In the genomic region with DNA sequence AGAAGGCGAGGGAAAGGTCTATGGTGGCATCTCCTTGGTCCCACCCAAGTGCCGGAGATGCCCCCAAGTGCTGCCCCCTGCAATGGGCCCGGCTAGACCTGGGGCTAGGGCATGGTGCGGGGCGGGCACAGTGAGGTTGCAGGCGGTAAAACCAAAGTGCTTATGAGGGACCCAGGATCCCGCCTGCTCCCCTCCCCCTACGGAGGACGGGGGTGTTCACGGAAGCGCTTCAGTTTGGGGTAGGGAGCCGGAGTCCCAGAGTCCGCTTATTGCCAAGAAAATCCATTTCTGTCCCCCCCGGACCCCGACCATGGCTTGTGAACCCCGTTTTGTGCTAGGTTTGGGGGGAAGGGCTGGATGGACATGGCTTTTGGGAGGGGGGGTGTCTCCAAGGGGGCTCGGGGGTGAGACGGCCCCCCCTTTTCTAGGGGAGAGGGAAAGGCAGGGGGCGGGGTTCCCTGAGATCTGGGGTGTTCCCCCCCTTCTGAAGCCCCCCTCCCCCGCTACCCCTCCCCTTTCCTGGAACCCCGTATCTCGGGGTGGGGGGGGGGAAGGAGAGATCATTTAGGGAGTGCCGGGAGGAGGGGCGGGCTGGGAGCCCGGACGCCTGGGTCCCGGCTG, we compare ENCODE assay signal across 9 cellular contexts. TPM values are rescaled to one million over a fixed set of nuclear protein-coding genes. Genes with fewer than 3 reads are reported as not detected.
DNase-seq lines count a peak whose midpoint lies in the region; ATAC-seq, FAIRE-seq and TF ChIP-seq lines count a peak whose summit lies in the region.
"Had no signal": no experiment of that assay in that cellular context is flagged by ENCODE, and none has a peak within 500 bp of the region (broad histone marks: within the 10 kb centered on the region; RNA-seq: fewer than 3 reads in every experiment).

No MANE protein-coding gene starts in this region.

- peak overlapping the region; percentile 87 for H2AFZ ChIP-seq in GM23248
- no peak overlapping the region for H2AFZ ChIP-seq in hepatocyte

- no peak for ATAC-seq in GM18873 (IDR thresholded peaks at IDR 0.05; ENCODE audit: low FRiP score, unreplicated experiment)

- in situ Hi-C loops in GM23248 (cut with MboI) = no loop called here

- DNase-seq in GM23248 (peak; percentile 35), WERI-Rb-1 (no peak), hepatocyte (ENCODE audit: low spot score) (no peak), GM12892 (ENCODE audit: insufficient read length) (no peak), GM19239 (ENCODE audit: insufficient read length, low spot score) (no peak)
- no peak for DNase-seq in stimulated activated CD4-positive, alpha-beta T cell treated with anti-CD3 and anti-CD28 coated beads, Interleukin-1b, Interleukin-23, amount 100 ng/mL, for 48 hours
- DNase-seq: activated naive CD8-positive, alpha-beta T cell treated with anti-CD3 and anti-CD28 coated beads, Interleukin-2, amount 10 ng/mL, durations not matched to agents 7 days and 5 days had no signal

- H3K27ac ChIP-seq in GM23248 (no peak overlapping the region), WERI-Rb-1 (peak overlapping the region; percentile 61), hepatocyte (no peak overlapping the region), skeletal muscle tissue (ENCODE audit: low read depth, low read length) (peak overlapping the region; percentile 72)

- H3K27me3 ChIP-seq in GM23248 (replicated peaks; ENCODE audit: insufficient read depth) (no peaks in the 10 kb centered on the region), WERI-Rb-1 (ENCODE audit: insufficient read depth, low read depth, severe bottlenecking) (no peaks in the 10 kb centered on the region), hepatocyte (no peaks in the 10 kb centered on the region), skeletal muscle tissue (ENCODE audit: control insufficient read depth in 3 of 3, insufficient read depth in 3 of 3, low read length in 3 of 3) (no peaks in the 10 kb centered on the region)

- no peaks in the 10 kb centered on the region for H3K9me2 ChIP-seq in GM23248 (ENCODE audit: insufficient read depth)
- H3K9me2 ChIP-seq in hepatocyte (replicated peaks; ENCODE audit: insufficient read depth) = no peaks in the 10 kb centered on the region

- TF ChIP-seq CTCF in WERI-Rb-1 (IDR thresholded peaks at IDR 0.05; ENCODE audit: low read depth, low read length) = no peak
- no peak for TF ChIP-seq CTCF in hepatocyte (IDR thresholded peaks at IDR 0.05; ENCODE audit: poor library complexity)

- H3K9me3 ChIP-seq in GM23248 (ENCODE audit: low read depth) (no peaks in the 10 kb centered on the region), WERI-Rb-1 (ENCODE audit: severe bottlenecking) (no peaks in the 10 kb centered on the region), hepatocyte (ENCODE audit: low read depth) (no peaks in the 10 kb centered on the region), skeletal muscle tissue (ENCODE audit: control insufficient read depth in 3 of 3, low read length in 3 of 3) (no peaks in the 10 kb centered on the region)

- H3K9ac ChIP-seq in GM23248 (peak overlapping the region; percentile 68), skeletal muscle tissue (ENCODE audit: low read depth in 1 of 3, low read length in 3 of 3) (peak overlapping the region in 1 of 3 donors; percentile 51)

- 5 to 6% methylated on average over 13 to 27 of the region's 27 CpGs for WGBS in GM23248 (ENCODE audit: low coverage in 1 of 2, low lambda C conversion rate in 2 of 2, missing lambda C conversion rate in 2 of 2), 2 experiments
- 84% methylated on average over 14 of the region's 27 CpGs for WGBS in hepatocyte (ENCODE audit: low lambda C conversion rate, missing lambda C conversion rate)

- FAIRE-seq in GM12892 (lab: Jason Lieb, UNC) (no peak), GM19239 (lab: Jason Lieb, UNC) (no peak)

- no peaks in the 10 kb centered on the region for H4K20me1 ChIP-seq in GM23248 (ENCODE audit: insufficient read depth)
- no peaks in the 10 kb centered on the region for H4K20me1 ChIP-seq in hepatocyte (ENCODE audit: insufficient read depth, poor library complexity, severe bottlenecking)

- H3K4me1 ChIP-seq in GM23248 (ENCODE audit: insufficient read depth) (peaks cover 15% of the 10 kb centered on the region), hepatocyte (ENCODE audit: insufficient read depth) (peaks cover 24% of the 10 kb centered on the region), skeletal muscle tissue (ENCODE audit: control insufficient read depth in 3 of 3, insufficient read depth in 3 of 3, low read length in 3 of 3) (peaks cover 42 to 51% (median 42%) of the 10 kb centered on the region in 3 donors)

- H3K4me2 ChIP-seq in GM23248 (ENCODE audit: unreplicated experiment) = peak overlapping the region; percentile 79
- H3K4me2 ChIP-seq in hepatocyte = peak overlapping the region; percentile 90

- peaks cover 18% of the 10 kb centered on the region for H3F3A ChIP-seq in GM23248 (ENCODE audit: insufficient read depth)

- TF ChIP-seq POLR2A in GM12892 (IDR thresholded peaks at IDR 0.05; ENCODE audit: low read depth, low read length) = no peak

- H3K79me2 ChIP-seq in GM23248 (ENCODE audit: insufficient read depth) (no peaks in the 10 kb centered on the region), hepatocyte (no peaks in the 10 kb centered on the region)

- H3K36me3 ChIP-seq in GM23248 (ENCODE audit: low read depth) (no peaks in the 10 kb centered on the region), WERI-Rb-1 (peaks cover 57% of the 10 kb centered on the region), hepatocyte (replicated peaks; ENCODE audit: insufficient read depth, low read depth) (no peaks in the 10 kb centered on the region), skeletal muscle tissue (ENCODE audit: control insufficient read depth in 3 of 3, insufficient read depth in 3 of 3, low read length in 3 of 3) (peaks cover 0 to 4% (median 4%) of the 10 kb centered on the region in 3 donors)

- H3K4me3 ChIP-seq in GM23248 = peak overlapping the region; percentile 74
- no peak overlapping the region for H3K4me3 ChIP-seq in WERI-Rb-1 (ENCODE audit: low read depth, low read length)
- no peak overlapping the region for H3K4me3 ChIP-seq in hepatocyte
- H3K4me3 ChIP-seq in skeletal muscle tissue (ENCODE audit: low read length in 3 of 3) = peak overlapping the region; percentile 48 to 57 (median 54)

RNA-seq across cellular contexts. Expression of gene GPR84, which starts 5.4 kb away (rescaled TPM):
- not detected in 2 replicates for total RNA-seq in GM23248 (2014; rRNA removed; shearing (Covaris generic))
- polyA plus RNA-seq in GM23248 (2016; fragmentation: Nextera tagmentation; extraction: Ambion mirVana) (not detected in 2 replicates), hepatocyte (not detected in 2 replicates)
- total RNA-seq in hepatocyte (0.07 TPM in 1 of 2 replicates, not detected in the other), skeletal muscle tissue (not detected)
- 1.9 TPM for polyA plus RNA-seq in GM12892 (2012; ENCODE audit: missing spikeins)

RNA-seq across cellular contexts. Expression of gene ZNF385A, which starts 14.8 kb away (rescaled TPM):
- total RNA-seq in GM23248 (2014; rRNA removed; shearing (Covaris generic)) = 1.6 and 1.8 TPM in 2 replicates
- polyA plus RNA-seq in GM23248 (2016; fragmentation: Nextera tagmentation; extraction: Ambion mirVana) = 2.9 and 3.1 TPM in 2 replicates
- total RNA-seq in hepatocyte = 2.2 and 5.6 TPM in 2 replicates
- 4.2 and 4.6 TPM in 2 replicates for polyA plus RNA-seq in hepatocyte
- total RNA-seq in skeletal muscle tissue = 3.7 TPM
- polyA plus RNA-seq in GM12892 (2012; ENCODE audit: missing spikeins) = 1.1 TPM

RNA-seq across cellular contexts. Expression of gene COPZ1, which starts 44.8 kb away (rescaled TPM):
- total RNA-seq in GM23248 (2014; rRNA removed; shearing (Covaris generic)) = 149 and 204 TPM in 2 replicates
- 170 and 183 TPM in 2 replicates for polyA plus RNA-seq in GM23248 (2016; fragmentation: Nextera tagmentation; extraction: Ambion mirVana)
- total RNA-seq in hepatocyte = 164 and 220 TPM in 2 replicates
- polyA plus RNA-seq in hepatocyte = 207 and 224 TPM in 2 replicates
- total RNA-seq in skeletal muscle tissue = 62.6 TPM
- 175 TPM for polyA plus RNA-seq in GM12892 (2012; ENCODE audit: missing spikeins)

RNA-seq across cellular contexts. Expression of gene ITGA5, which starts 49.4 kb away (rescaled TPM):
- 496 and 541 TPM in 2 replicates for total RNA-seq in GM23248 (2014; rRNA removed; shearing (Covaris generic))
- polyA plus RNA-seq in GM23248 (2016; fragmentation: Nextera tagmentation; extraction: Ambion mirVana) (402 and 416 TPM in 2 replicates), hepatocyte (53.6 and 57.2 TPM in 2 replicates)
- total RNA-seq in hepatocyte (31.3 and 45.7 TPM in 2 replicates), skeletal muscle tissue (78.8 TPM)
- polyA plus RNA-seq in GM12892 (2012; ENCODE audit: missing spikeins) = 1.8 TPM

Comparison
In these comparisons a context has a peak if more than half of its experiments do, and no peak if none do; other contexts are left out.
1. H3K27ac ChIP-seq: peak in WERI-Rb-1 (single experiment) and skeletal muscle tissue (single experiment); none in GM23248 (single experiment) and hepatocyte (single experiment).
2. H3K4me3 ChIP-seq: peak in GM23248 (single experiment) and skeletal muscle tissue (3 of 3); none in WERI-Rb-1 (single experiment) and hepatocyte (single experiment).